Comparison of ENCODE assay signal across 19 cellular contexts in the genomic region with DNA sequence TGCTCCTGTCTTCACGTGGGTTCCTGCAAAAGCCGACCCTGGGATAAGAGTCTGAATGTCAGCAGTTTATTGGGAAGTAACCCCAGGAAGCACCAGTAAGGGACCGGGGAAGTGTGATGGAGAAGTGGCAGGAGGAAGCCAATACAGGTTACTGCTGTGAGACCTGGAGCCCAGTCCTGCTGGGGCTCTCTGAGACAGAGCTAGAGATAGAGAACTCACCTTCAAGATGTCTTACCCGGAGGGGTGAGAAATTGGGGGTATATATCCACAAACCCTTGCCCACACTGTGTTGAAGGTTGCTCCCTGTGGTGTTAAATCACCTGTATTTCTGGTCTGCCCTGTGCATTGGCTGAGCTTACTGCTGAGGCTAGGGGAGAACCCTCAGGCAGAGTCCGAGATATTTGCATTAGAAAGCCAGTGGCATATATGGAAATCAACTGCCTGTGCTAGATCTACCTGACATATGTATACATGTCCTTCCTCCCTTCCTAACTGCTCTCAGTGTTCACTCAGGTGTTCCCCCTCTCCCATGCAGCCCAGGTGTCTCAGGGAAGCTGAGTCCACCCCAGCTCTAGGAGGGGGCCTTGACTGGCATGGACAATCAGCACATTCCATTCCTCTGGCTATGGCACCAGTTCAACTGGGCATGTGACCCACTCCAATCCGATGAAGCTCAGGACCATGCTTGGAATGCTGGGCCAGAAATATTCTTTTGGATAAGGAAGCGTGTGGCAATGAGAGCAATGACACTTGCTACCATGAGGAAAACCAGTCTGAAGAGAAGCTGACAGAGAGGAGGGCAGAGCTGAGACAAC. TPM values are rescaled to one million over a fixed set of nuclear protein-coding genes. Genes with fewer than 3 reads are reported as not detected.
DNase-seq lines count a peak whose midpoint lies in the region; ATAC-seq and TF ChIP-seq lines count a peak whose summit lies in the region.
"Had no signal": no experiment of that assay in that cellular context is flagged by ENCODE, and none has a peak within 500 bp of the region (broad histone marks: within the 10 kb centered on the region; RNA-seq: fewer than 3 reads in every experiment).

No MANE protein-coding gene starts in this region.

- no peaks in the 10 kb centered on the region for H3K79me1 ChIP-seq in neuronal stem cell (ENCODE audit: low read depth, low read length)

- no peak overlapping the region for H2BK5ac ChIP-seq in neuronal stem cell (ENCODE audit: low read length)

- H3K4ac ChIP-seq in neuronal stem cell (ENCODE audit: low read length): no peak overlapping the region

- peaks cover 2% of the 10 kb centered on the region; the same call in 1 of the 2 replicates for H3K4me1 ChIP-seq in Panc1 (ENCODE audit: control insufficient read depth, insufficient read depth, low read length)
- H3K4me1 ChIP-seq in heart right ventricle: peaks cover 0 to 65% (median 34%) of the 10 kb centered on the region in 9 donors
- H3K4me1 ChIP-seq in neuronal stem cell (ENCODE audit: control insufficient read depth in 2 of 2, insufficient read depth in 1 of 2, low read depth in 1 of 2, low read length in 2 of 2): peaks cover 0 to 1% of the 10 kb centered on the region in 2 donors

- CTCF ChIA-PET in Panc1 (lab: Charles Lee): no interaction called here

- H3K4me3 ChIP-seq in Panc1 (ENCODE audit: low read depth in 2 of 2, low read length in 2 of 2) (no peak overlapping the region), heart right ventricle (no peak overlapping the region), neuronal stem cell (ENCODE audit: low read length in 2 of 2) (peak overlapping the region in 1 of 2 donors; percentile 32)
- H3K4me3 ChIP-seq: SJSA1 had no signal

- no peak overlapping the region for H3K9ac ChIP-seq in neuronal stem cell (ENCODE audit: low read depth, low read length, poor library complexity)

- no peak for ATAC-seq in Panc1
- ATAC-seq in heart right ventricle: peak in 7 of 8 donors; percentile 32 to 75 (median 56)
- ATAC-seq in HG03469 (IDR thresholded peaks at IDR 0.05; ENCODE audit: unreplicated experiment): no peak
- no peak for ATAC-seq in HG02973 (IDR thresholded peaks at IDR 0.05; ENCODE audit: unreplicated experiment)
- ATAC-seq: activated naive CD4-positive, alpha-beta T cell treated with anti-CD3 and anti-CD28 coated beads, Interleukin-2, amount 50 U/mL, for 72 hours; left colon had no signal

- in situ Hi-C loops in G401 (cut with HindIII; ENCODE audit: low sequenced_read_pairs) (no loop called here), Panc1 (cut with HindIII; ENCODE audit: low pct_unique_long_range_greater_than_20kb, low sequenced_read_pairs) (no loop called here)

- no peak overlapping the region for H3K4me2 ChIP-seq in neuronal stem cell (ENCODE audit: insufficient read depth, low read length, poor library complexity, severe bottlenecking)

- H3K27ac ChIP-seq in Panc1 (ENCODE audit: low read length): peak overlapping the region; percentile 30; the same call in 1 of the 2 replicates
- H3K27ac ChIP-seq in heart right ventricle: peak overlapping the region in 5 of 10 donors; percentile 15 to 70 (median 50)
- no peak overlapping the region for H3K27ac ChIP-seq in neuronal stem cell (replicated peaks; ENCODE audit: low read length)
- H3K27ac ChIP-seq: neutrophil, SJSA1 had no signal

- POLR2A ChIA-PET in Panc1 (lab: Charles Lee): no interaction called here

- H4K8ac ChIP-seq in neuronal stem cell (ENCODE audit: low read depth, low read length): no peak overlapping the region

- H3K9me3 ChIP-seq in Panc1 (ENCODE audit: control insufficient read depth, insufficient read depth, low read depth, low read length) (no peaks in the 10 kb centered on the region), heart right ventricle (no peaks in the 10 kb centered on the region), neuronal stem cell (replicated peaks in 1 of 2; ENCODE audit: control insufficient read depth in 2 of 2, insufficient read depth in 1 of 2, low read depth in 1 of 2, low read length in 2 of 2) (no peaks in the 10 kb centered on the region)
- H3K9me3 ChIP-seq: neutrophil, SJSA1 had no signal

- H3K18ac ChIP-seq in neuronal stem cell (ENCODE audit: low read length): no peak overlapping the region

- DNase-seq in G401 (ENCODE audit: low spot score): peak; percentile 40
- DNase-seq in Panc1 (ENCODE audit: low read depth, low spot score): no peak
- no peak for DNase-seq in heart right ventricle
- peak; percentile 57 for DNase-seq in myocyte (ENCODE audit: low read depth)
- no peak for DNase-seq in neuronal stem cell (ENCODE audit: low spot score)
- no peak for DNase-seq in dedifferentiated amniotic fluid mesenchymal stem cell (ENCODE audit: extremely low spot score)
- DNase-seq: activated CD8-positive, alpha-beta memory T cell treated with anti-CD3 and anti-CD28 coated beads for 24 hours; CD4-positive, alpha-beta memory T cell; cortex of kidney; NCI-H1436; NCI-H2171; NCI-H774; stimulated activated CD4-positive, alpha-beta T cell treated with anti-CD3 and anti-CD28 coated beads, Interleukin-12 subunit alpha, Interleukin-12 subunit beta, amount 100 ng/mL, for 4 hours had no signal

- H2BK15ac ChIP-seq in neuronal stem cell (ENCODE audit: low read length): no peak overlapping the region

- H4K91ac ChIP-seq in neuronal stem cell (ENCODE audit: low read depth, low read length, poor library complexity): no peak overlapping the region

- H2AFZ ChIP-seq in neuronal stem cell (ENCODE audit: low read length): no peak overlapping the region

- H3K14ac ChIP-seq in neuronal stem cell (ENCODE audit: low read length): no peak overlapping the region

- 55 to 63% methylated on average over 7 of the region's 7 CpGs for WGBS in heart right ventricle, 2 donors
- WGBS in neuronal stem cell (ENCODE audit: extremely low coverage in 2 of 2, insufficient read length in 2 of 2, insufficient replicate concordance in 1 of 2), 2 donors: no CpG with 5 or more reads among the region's 7 CpGs

- H2BK120ac ChIP-seq in neuronal stem cell (ENCODE audit: low read depth, low read length): no peak overlapping the region

- no peak overlapping the region for H3K23ac ChIP-seq in neuronal stem cell (ENCODE audit: low read depth, low read length, poor library complexity)

- TF ChIP-seq CTCF in Panc1 (IDR thresholded peaks at IDR 0.05): no peak
- no peak for TF ChIP-seq CTCF in heart right ventricle (IDR thresholded peaks at IDR 0.05)

- H2AK5ac ChIP-seq in neuronal stem cell (ENCODE audit: low read depth, low read length): no peak overlapping the region

- H3K27me3 ChIP-seq in Panc1 (ENCODE audit: control insufficient read depth, insufficient read depth, low read length) (no peaks in the 10 kb centered on the region), heart right ventricle (no peaks in the 10 kb centered on the region), neuronal stem cell (ENCODE audit: control insufficient read depth in 3 of 3, insufficient read depth in 3 of 3, low read depth in 1 of 3, low read length in 3 of 3) (peaks cover 0 to 72% (median 0%) of the 10 kb centered on the region in 3 experiments)
- H3K27me3 ChIP-seq: SJSA1 had no signal

- H3K36me3 ChIP-seq in Panc1 (ENCODE audit: control insufficient read depth, insufficient read depth, low read length) (no peaks in the 10 kb centered on the region), heart right ventricle (no peaks in the 10 kb centered on the region), neuronal stem cell (replicated peaks in 1 of 2; ENCODE audit: control insufficient read depth in 2 of 2, insufficient read depth in 2 of 2, low read length in 2 of 2) (no peaks in the 10 kb centered on the region)
- H3K36me3 ChIP-seq: neutrophil, SJSA1 had no signal

- intact Hi-C loops in Panc1 (cut with micrococcal nuclease; ENCODE audit: unreplicated experiment): no loop called here
- intact Hi-C loops in heart right ventricle (cut with DNase I): loop anchor here in 1 of 10 donors (5.0 kb wide), 1 partner anchor 59 kb away; no protein-coding TSS in a partner anchor

- H2BK12ac ChIP-seq in neuronal stem cell (ENCODE audit: low read length): no peak overlapping the region

- BruUV-seq in Panc1 (replicated peaks; lab: Mats Ljungman, UMichigan): no TSS peak

RNA-seq across cellular contexts. Expression of a gene that starts 6.8 kb away (rescaled TPM):
- total RNA-seq in G401 (2014; rRNA removed; shearing (Covaris generic)): 12.6 and 21.1 TPM in 2 replicates
- 199 TPM for total RNA-seq in Panc1 (2021; ENCODE audit: unreplicated experiment)
- polyA plus RNA-seq in Panc1 (2012; ENCODE audit: insufficient read length): 183 TPM
- total RNA-seq in heart right ventricle: 10 to 100 TPM; 38.1 to 95.7 (median 72.7) TPM
- polyA plus RNA-seq in heart right ventricle: 10 to 100 TPM; 32.5 to 57.9 TPM
- 14.7 TPM in 2 replicates for total RNA-seq in myocyte
- 179 TPM for polyA plus RNA-seq in myocyte (2012)
- polyA plus RNA-seq in neuronal stem cell (2013, experiment 1 of 2): 0.36 TPM
- 0.26 TPM for polyA plus RNA-seq in neuronal stem cell (2013, experiment 2 of 2)

Comparison
In these comparisons a context has a peak if more than half of its experiments do, and no peak if none do; other contexts are left out.
1. DNase-seq: peak in G401 (single experiment) and myocyte (single experiment); none in Panc1 (single experiment), heart right ventricle (0 of 2), neuronal stem cell (single experiment) and dedifferentiated amniotic fluid mesenchymal stem cell (single experiment).
2. ATAC-seq: peak in heart right ventricle (7 of 8); none in Panc1 (single experiment), HG03469 (single experiment) and HG02973 (single experiment).